ENCODE assay signal across 8 cellular contexts in genomic region chr3:7271631-7272030, GRCh38.
"Had no signal": no experiment of that assay in that cellular context is flagged by ENCODE, and none has a peak within 500 bp of the region (broad histone marks: within the 10 kb centered on the region; RNA-seq: fewer than 3 reads in every experiment).

No MANE protein-coding gene starts in this region.

- DNase-seq: H9, HCEC 1CT, IMR-90 had no signal

- H3K4me3 ChIP-seq: GM23338, K562 had no signal

- H2AFZ ChIP-seq: GM23338 had no signal

- H3K4me2 ChIP-seq: GM23338 had no signal

- FAIRE-seq: H1, H54, HTR-8/SVneo, K562 had no signal
